ENCODE assay signal across 8 cellular contexts in genomic region chr3:133441867-133442270, GRCh38. TPM values are rescaled to one million over a fixed set of nuclear protein-coding genes. Genes with fewer than 3 reads are reported as not detected.
A peak's percentile ranks its signal among the peaks of the same experiment; 100 is the strongest.
DNase-seq lines count a peak whose midpoint lies in the region; ATAC-seq and TF ChIP-seq lines count a peak whose summit lies in the region.

No MANE protein-coding gene starts in this region.

- H3K27me3 ChIP-seq in mononuclear cell (ENCODE audit: insufficient read depth, low read length): no peaks in the 10 kb centered on the region

- TF ChIP-seq CTCF in NB4 (IDR thresholded peaks at IDR 0.05; ENCODE audit: low read depth, low read length): no peak

- H3K9me3 ChIP-seq in mononuclear cell (ENCODE audit: low read depth, low read length): no peaks in the 10 kb centered on the region

- ATAC-seq in GM18870 (IDR thresholded peaks at IDR 0.05; ENCODE audit: unreplicated experiment) (peak; percentile 69), GM21825 (IDR thresholded peaks at IDR 0.05; ENCODE audit: unreplicated experiment) (peak; percentile 63)

- H3K4me3 ChIP-seq in NB4 (ENCODE audit: low read depth, low read length) (peak overlapping the region; percentile 49), mononuclear cell (ENCODE audit: low read length) (peak overlapping the region; percentile 10)

- H3K4me1 ChIP-seq in mononuclear cell (ENCODE audit: insufficient read depth, low read length): peaks cover 17% of the 10 kb centered on the region

- no peak for TF ChIP-seq POLR2A in NB4 (IDR thresholded peaks at IDR 0.05; ENCODE audit: extremely low read depth, insufficient read length)

- DNase-seq in NB4 (ENCODE audit: low read depth) (peak; percentile 39), cerebellar nuclear complex (lab: John Stamatoyannopoulos, UW) (no peak), AML-193 (lab: John Stamatoyannopoulos, UW) (no peak)
- no peak for DNase-seq in effector CD8-positive, alpha-beta T cell (lab: John Stamatoyannopoulos, UW)
- no peak for DNase-seq in stimulated activated CD4-positive, alpha-beta T cell treated with anti-CD3 and anti-CD28 coated beads, Interleukin-1b, Interleukin-23, amount 100 ng/mL, for 48 hours

RNA-seq across cellular contexts. Expression of gene BFSP2, which starts 42.0 kb away (rescaled TPM):
- not detected for total RNA-seq in mononuclear cell
